ENCODE assay signal across 21 cellular contexts in the genomic region with DNA sequence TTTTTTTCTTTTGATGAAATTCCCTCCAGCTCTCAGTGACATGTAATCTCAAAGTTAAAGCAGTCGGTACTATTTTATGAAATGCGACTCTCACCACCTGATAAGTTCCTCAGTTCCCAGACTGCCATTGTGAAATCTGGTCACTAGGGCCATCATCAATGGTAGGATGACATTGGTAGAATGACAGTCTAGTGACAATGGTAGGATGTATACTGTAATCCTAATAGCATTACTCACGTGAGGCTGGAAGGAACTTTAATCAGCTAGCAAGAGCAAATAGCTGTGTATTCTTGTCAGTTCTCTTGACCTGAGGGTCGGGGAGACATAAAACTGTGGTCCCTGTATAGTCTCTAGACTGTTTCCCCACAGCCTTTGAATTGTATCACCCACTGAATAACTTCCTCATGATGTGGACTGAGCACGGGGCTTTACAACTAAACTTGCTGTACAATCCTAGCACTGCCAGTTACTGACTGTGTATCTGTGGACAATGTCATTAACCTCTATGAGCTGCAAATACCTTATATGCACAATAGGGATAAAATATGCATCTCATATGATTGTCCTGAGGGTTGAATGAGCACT. TPM values are rescaled to one million over a fixed set of nuclear protein-coding genes. Genes with fewer than 3 reads are reported as not detected.
"Had no signal": no experiment of that assay in that cellular context is flagged by ENCODE, and none has a peak within 500 bp of the region (broad histone marks: within the 10 kb centered on the region; RNA-seq: fewer than 3 reads in every experiment).

No MANE protein-coding gene starts in this region.

- H3K4me1 Mint-ChIP-seq: mesothelial cell of epicardium, neural crest cell had no signal

- DNase-seq: activated CD4-positive, CD25-positive, alpha-beta regulatory T cell treated with anti-CD3 and anti-CD28 coated beads, Interleukin-2, amount 50 U/mL, for 72 hours; activated T-cell treated with anti-CD3 and anti-CD28 coated beads, Interleukin-2, amount 50 U/mL, for 4 hours; anterior cingulate cortex; cerebellar nuclear complex; effector CD8-positive, alpha-beta T cell; esophagus squamous epithelium; islet precursor cell; right lobe of liver; SIG-M5; T-helper 9 cell; trophoblast cell had no signal

- H3K27me3 Mint-ChIP-seq: stimulated activated naive CD8-positive, alpha-beta T cell treated with anti-CD3 and anti-CD28 coated beads, Interleukin-15, Interleukin-2, amounts not matched to agents 100 ng/mL and 50 ng/mL, for 24 hours had no signal

- H3K36me3 Mint-ChIP-seq: mesothelial cell of epicardium had no signal

- H3K27ac Mint-ChIP-seq: mesothelial cell of epicardium; stimulated activated naive CD8-positive, alpha-beta T cell treated with anti-CD3 and anti-CD28 coated beads, Interleukin-15, Interleukin-2, amounts not matched to agents 100 ng/mL and 50 ng/mL, for 24 hours had no signal

- H3K4me3 Mint-ChIP-seq: activated T-cell treated with anti-CD3 and anti-CD28 coated beads, Interleukin-2, amount 50 U/mL, for 4 hours; mesothelial cell of epicardium; neural crest cell; stimulated activated naive CD8-positive, alpha-beta T cell treated with anti-CD3 and anti-CD28 coated beads, Interleukin-15, Interleukin-2, amounts not matched to agents 100 ng/mL and 50 ng/mL, for 24 hours had no signal

- ATAC-seq: right lobe of liver had no signal

- H3K9me3 Mint-ChIP-seq: activated T-cell treated with anti-CD3 and anti-CD28 coated beads, Interleukin-2, amount 50 U/mL, for 4 hours; mesothelial cell of epicardium; neural crest cell; stimulated activated naive CD8-positive, alpha-beta T cell treated with anti-CD3 and anti-CD28 coated beads, Interleukin-15, Interleukin-2, amounts not matched to agents 100 ng/mL and 50 ng/mL, for 24 hours had no signal

RNA-seq across cellular contexts. Expression of gene TRAT1, which starts 23.2 kb away (rescaled TPM):
- total RNA-seq: endothelial cell of umbilical vein, fibroblast of villous mesenchyme, glomerular endothelial cell, hepatocyte, mesothelial cell of epicardium, neural crest cell, osteoblast, pulmonary artery endothelial cell, smooth muscle cell had no signal
